In genomic region chr20:54103067-54103761, GRCh38 we compare ENCODE assay signal across 8 cellular contexts. TPM values are rescaled to one million over a fixed set of nuclear protein-coding genes. Genes with fewer than 3 reads are reported as not detected.
DNase-seq lines count a peak whose midpoint lies in the region; ATAC-seq, FAIRE-seq and TF ChIP-seq lines count a peak whose summit lies in the region.

No MANE protein-coding gene starts in this region.

- no peaks in the 10 kb centered on the region for H3K4me1 ChIP-seq in CD8-positive, alpha-beta T cell (ENCODE audit: insufficient read depth, low read length)
- no peaks in the 10 kb centered on the region; the same call in 1 of the 2 replicates for H3K4me1 ChIP-seq in PC-9 (replicated peaks; ENCODE audit: insufficient read depth)

- no peak for ATAC-seq in CD8-positive, alpha-beta T cell
- peak; percentile 74 for ATAC-seq in GM19043 (IDR thresholded peaks at IDR 0.05; ENCODE audit: low read depth, unreplicated experiment)
- peak; percentile 86 for ATAC-seq in HG03342 (IDR thresholded peaks at IDR 0.05; ENCODE audit: unreplicated experiment)

- no peaks in the 10 kb centered on the region for H3K9me3 Mint-ChIP-seq in CD8-positive, alpha-beta T cell
- no peaks in the 10 kb centered on the region for H3K9me3 Mint-ChIP-seq in activated T-helper 1 cell treated with anti-CD3 and anti-CD28 coated beads, Interleukin-12 subunit alpha, Interleukin-12 subunit beta, Interleukin-2, Interleukin-4 antibody, amounts not matched to agents 30 ng/mL and 10 ng/mL and 1 ng/mL, durations not matched to agents 14 hours and 24 hours and 36 hours

- no TSS peak for BruUV-seq in PC-9 (replicated peaks; lab: Mats Ljungman, UMichigan)

- H3F3A ChIP-seq in PC-9 (ENCODE audit: insufficient read depth, low read depth) = no peaks in the 10 kb centered on the region; the same call in 1 of the 2 replicates

- no peaks in the 10 kb centered on the region for H4K20me1 ChIP-seq in PC-9 (ENCODE audit: insufficient read depth)

- H3K27ac ChIP-seq in CD8-positive, alpha-beta T cell (ENCODE audit: low read depth, low read length) = no peak overlapping the region
- H3K27ac ChIP-seq in PC-9 = no peak overlapping the region

- H3K27me3 Mint-ChIP-seq in CD8-positive, alpha-beta T cell (ENCODE audit: low read depth) = peaks cover 9% of the 10 kb centered on the region
- peaks cover 17% of the 10 kb centered on the region for H3K27me3 Mint-ChIP-seq in activated T-helper 1 cell treated with anti-CD3 and anti-CD28 coated beads, Interleukin-12 subunit alpha, Interleukin-12 subunit beta, Interleukin-2, Interleukin-4 antibody, amounts not matched to agents 30 ng/mL and 10 ng/mL and 1 ng/mL, durations not matched to agents 14 hours and 24 hours and 36 hours (ENCODE audit: insufficient read depth)

- no peak for FAIRE-seq in urothelium cell line (lab: Jason Lieb, UNC)

- no peaks in the 10 kb centered on the region for H3K36me3 Mint-ChIP-seq in CD8-positive, alpha-beta T cell
- no peaks in the 10 kb centered on the region for H3K36me3 Mint-ChIP-seq in activated T-helper 1 cell treated with anti-CD3 and anti-CD28 coated beads, Interleukin-12 subunit alpha, Interleukin-12 subunit beta, Interleukin-2, Interleukin-4 antibody, amounts not matched to agents 30 ng/mL and 10 ng/mL and 1 ng/mL, durations not matched to agents 14 hours and 24 hours and 36 hours (ENCODE audit: low read depth)

- intact Hi-C loops in CD8-positive, alpha-beta T cell (cut with DNase I, micrococcal nuclease) = no loop called here
- intact Hi-C loops in PC-9 (cut with micrococcal nuclease; ENCODE audit: unreplicated experiment) = loop anchor here (1.0 kb wide), 1 partner anchor 20 kb away; no protein-coding TSS in a partner anchor
- intact Hi-C loops in activated T-helper 1 cell treated with anti-CD3 and anti-CD28 coated beads, Interleukin-12 subunit alpha, Interleukin-12 subunit beta, Interleukin-2, Interleukin-4 antibody, amounts not matched to agents 30 ng/mL and 10 ng/mL and 1 ng/mL, durations not matched to agents 14 hours and 24 hours and 36 hours (cut with micrococcal nuclease) = loop anchor here (1.0 to 10.0 kb wide), 2 partner anchors 96 to 212 kb away; no protein-coding TSS in a partner anchor

- TF ChIP-seq CTCF in CD8-positive, alpha-beta T cell (IDR thresholded peaks at IDR 0.05) = peak; percentile 92
- TF ChIP-seq CTCF in PC-9 (conservative IDR thresholded peaks at IDR 0.05) = peak; percentile 62

- CTCF ChIA-PET in CD8-positive, alpha-beta T cell (lab: Charles Lee) = interaction anchor here (0.7 to 5.3 kb wide), 11 partner anchors 10 to 111 kb away, joined by 3 to 40 read pairs (median 5); no protein-coding TSS in a partner anchor
- CTCF ChIA-PET in PC-9 (lab: Charles Lee) = interaction anchor here (0.5 to 2.0 kb wide), 6 partner anchors 12 to 554 kb away, joined by 3 to 13 read pairs (median 4); no protein-coding TSS in a partner anchor

- POLR2A ChIA-PET in CD8-positive, alpha-beta T cell (lab: Charles Lee) = no interaction called here
- POLR2A ChIA-PET in PC-9 (lab: Charles Lee; ENCODE audit: unreplicated experiment) = no interaction called here

- H3K4me2 ChIP-seq in PC-9 = no peak overlapping the region

- H3K9me3 ChIP-seq in CD8-positive, alpha-beta T cell (ENCODE audit: low read length) = no peaks in the 10 kb centered on the region
- 0 out of 2 replicates have a peak, but pooled peaks cover 3% of the 10 kb centered on the region for H3K9me3 ChIP-seq in PC-9 (ENCODE audit: insufficient read depth, low read depth)

- H3K4me3 ChIP-seq in CD8-positive, alpha-beta T cell (ENCODE audit: low read depth, low read length) = no peak overlapping the region
- no peak overlapping the region for H3K4me3 ChIP-seq in PC-9

- no peaks in the 10 kb centered on the region for H3K79me2 ChIP-seq in PC-9 (ENCODE audit: low read depth)

- H3K4me3 Mint-ChIP-seq in CD8-positive, alpha-beta T cell = no peak overlapping the region
- H3K4me3 Mint-ChIP-seq in activated T-helper 1 cell treated with anti-CD3 and anti-CD28 coated beads, Interleukin-12 subunit alpha, Interleukin-12 subunit beta, Interleukin-2, Interleukin-4 antibody, amounts not matched to agents 30 ng/mL and 10 ng/mL and 1 ng/mL, durations not matched to agents 14 hours and 24 hours and 36 hours = no peak overlapping the region

- no peaks in the 10 kb centered on the region for H3K36me3 ChIP-seq in CD8-positive, alpha-beta T cell (ENCODE audit: insufficient read depth, low read length)
- no peaks in the 10 kb centered on the region for H3K36me3 ChIP-seq in PC-9 (ENCODE audit: low read depth)

- no peak overlapping the region for H3K27ac Mint-ChIP-seq in CD8-positive, alpha-beta T cell
- H3K27ac Mint-ChIP-seq in activated T-helper 1 cell treated with anti-CD3 and anti-CD28 coated beads, Interleukin-12 subunit alpha, Interleukin-12 subunit beta, Interleukin-2, Interleukin-4 antibody, amounts not matched to agents 30 ng/mL and 10 ng/mL and 1 ng/mL, durations not matched to agents 14 hours and 24 hours and 36 hours = no peak overlapping the region

- no peaks in the 10 kb centered on the region for H3K27me3 ChIP-seq in CD8-positive, alpha-beta T cell (ENCODE audit: insufficient read depth, low read length)
- H3K27me3 ChIP-seq in PC-9 (ENCODE audit: insufficient read depth, low read depth) = no peaks in the 10 kb centered on the region

- DNase-seq in CD8-positive, alpha-beta T cell = peak; percentile 37 to 77 (median 69)
- peak in 1 of 2 experiments; percentile 51 for DNase-seq in PC-9
- peak; percentile 61 for DNase-seq in activated T-helper 1 cell treated with anti-CD3 and anti-CD28 coated beads, Interleukin-12 subunit alpha, Interleukin-12 subunit beta, Interleukin-2, Interleukin-4 antibody, amounts not matched to agents 30 ng/mL and 10 ng/mL and 1 ng/mL, durations not matched to agents 14 hours and 24 hours and 36 hours (ENCODE audit: low spot score)
- DNase-seq in germinal center (ENCODE audit: low spot score) = peak; percentile 55
- DNase-seq in pons (ENCODE audit: low spot score) = peak; percentile 64
- DNase-seq in urothelium cell line (ENCODE audit: low spot score) = peak; percentile 83

- H3K9me2 ChIP-seq in PC-9 (ENCODE audit: insufficient read depth) = no peaks in the 10 kb centered on the region

- H2AFZ ChIP-seq in PC-9 = no peak overlapping the region

- H3K4me1 Mint-ChIP-seq in CD8-positive, alpha-beta T cell (ENCODE audit: low read depth) = peaks cover 2% of the 10 kb centered on the region
- H3K4me1 Mint-ChIP-seq in activated T-helper 1 cell treated with anti-CD3 and anti-CD28 coated beads, Interleukin-12 subunit alpha, Interleukin-12 subunit beta, Interleukin-2, Interleukin-4 antibody, amounts not matched to agents 30 ng/mL and 10 ng/mL and 1 ng/mL, durations not matched to agents 14 hours and 24 hours and 36 hours (ENCODE audit: low read depth) = no peaks in the 10 kb centered on the region

RNA-seq across cellular contexts. Expression of gene BCAS1, which starts 32.8 kb away (rescaled TPM):
- total RNA-seq in CD8-positive, alpha-beta T cell = not detected
- 3.9 and 4.0 TPM in 2 replicates for total RNA-seq in PC-9 (2021)
- not detected in 2 replicates for total RNA-seq in activated T-helper 1 cell treated with anti-CD3 and anti-CD28 coated beads, Interleukin-12 subunit alpha, Interleukin-12 subunit beta, Interleukin-2, Interleukin-4 antibody, amounts not matched to agents 30 ng/mL and 10 ng/mL and 1 ng/mL, durations not matched to agents 14 hours and 24 hours and 36 hours

Comparison
In these comparisons a context has a peak if more than half of its experiments do, and no peak if none do; other contexts are left out.
1. intact Hi-C loops: an anchor here in PC-9 (1.0 kb wide) and activated T-helper 1 cell treated with anti-CD3 and anti-CD28 coated beads, Interleukin-12 subunit alpha, Interleukin-12 subunit beta, Interleukin-2, Interleukin-4 antibody, amounts not matched to agents 30 ng/mL and 10 ng/mL and 1 ng/mL, durations not matched to agents 14 hours and 24 hours and 36 hours (1.0 to 10.0 kb wide); none called in CD8-positive, alpha-beta T cell.